ENCODE assay signal across 9 cellular contexts in the genomic region with DNA sequence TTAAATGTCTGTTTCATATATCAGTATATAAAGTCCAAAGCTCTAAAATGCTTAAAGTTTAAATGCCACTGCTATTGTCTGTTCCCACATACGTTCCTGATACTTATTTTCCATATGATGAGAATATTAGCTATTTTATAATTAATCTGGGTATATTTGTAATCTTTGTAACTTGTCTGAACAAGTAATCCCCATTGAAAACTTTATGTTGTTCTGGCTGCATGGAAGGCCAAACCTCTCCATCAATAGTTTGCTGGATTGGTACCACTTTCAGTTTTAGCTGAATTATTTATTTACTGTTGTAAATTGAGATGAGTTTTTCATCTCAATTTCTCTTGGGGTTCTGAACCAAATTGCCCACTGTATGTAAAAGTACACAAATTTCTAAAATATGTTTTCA. TPM values are rescaled to one million over a fixed set of nuclear protein-coding genes. Genes with fewer than 3 reads are reported as not detected.
DNase-seq lines count a peak whose midpoint lies in the region; ATAC-seq and TF ChIP-seq lines count a peak whose summit lies in the region.
"Had no signal": no experiment of that assay in that cellular context is flagged by ENCODE, and none has a peak within 500 bp of the region (broad histone marks: within the 10 kb centered on the region; RNA-seq: fewer than 3 reads in every experiment).

No MANE protein-coding gene starts in this region.

- H3K36me3 ChIP-seq in CD4-positive, CD25-positive, alpha-beta regulatory T cell (ENCODE audit: control insufficient read depth, insufficient read depth, low read length) = no peaks in the 10 kb centered on the region
- no peaks in the 10 kb centered on the region for H3K36me3 ChIP-seq in adrenal gland (replicated peaks in 1 of 2)

- TF ChIP-seq POLR2A in adrenal gland (IDR thresholded peaks at IDR 0.05) = no peak

- H3K4me1 ChIP-seq in CD4-positive, CD25-positive, alpha-beta regulatory T cell (ENCODE audit: control insufficient read depth, insufficient read depth, low read length, poor library complexity, severe bottlenecking) = peaks cover 44% of the 10 kb centered on the region
- peaks cover 15 to 61% of the 10 kb centered on the region in 2 donors for H3K4me1 ChIP-seq in adrenal gland (replicated peaks in 1 of 2)

- H3K4me3 Mint-ChIP-seq in CD4-positive, CD25-positive, alpha-beta regulatory T cell = peak overlapping the region; percentile 88 to 99 (median 96)
- peak overlapping the region; percentile 99 for H3K4me3 Mint-ChIP-seq in dendritic cell treated with granulocyte-macrophage colony-stimulating factor and Interleukin-4, amounts not matched to agents 40 ng/mL and 50 ng/mL, for 4 days
- peak overlapping the region; percentile 99 for H3K4me3 Mint-ChIP-seq in natural killer cell

- no peaks in the 10 kb centered on the region for H3K9me3 ChIP-seq in CD4-positive, CD25-positive, alpha-beta regulatory T cell (ENCODE audit: control insufficient read depth in 2 of 2, low read length in 2 of 2)
- no peaks in the 10 kb centered on the region for H3K9me3 ChIP-seq in adrenal gland (replicated peaks in 1 of 3)

- no peaks in the 10 kb centered on the region for H3K9me3 Mint-ChIP-seq in CD4-positive, CD25-positive, alpha-beta regulatory T cell
- H3K9me3 Mint-ChIP-seq in dendritic cell treated with granulocyte-macrophage colony-stimulating factor and Interleukin-4, amounts not matched to agents 40 ng/mL and 50 ng/mL, for 4 days = no peaks in the 10 kb centered on the region
- no peaks in the 10 kb centered on the region for H3K9me3 Mint-ChIP-seq in natural killer cell

- intact Hi-C loops in dendritic cell treated with granulocyte-macrophage colony-stimulating factor and Interleukin-4, amounts not matched to agents 40 ng/mL and 50 ng/mL, for 4 days (cut with micrococcal nuclease) = loop anchor here (10.0 kb wide), 1 partner anchor 178 kb away; a partner anchor contains a TSS
- intact Hi-C loops in natural killer cell (cut with micrococcal nuclease) = no loop called here
- intact Hi-C loops in adrenal gland (cut with DNase I) = no loop called here

- TF ChIP-seq CTCF in natural killer cell (IDR thresholded peaks at IDR 0.05) (no peak), GM10266 (IDR thresholded peaks at IDR 0.05; ENCODE audit: control insufficient read depth, insufficient read depth, low read depth, missing control alignments) (no peak), adrenal gland (IDR thresholded peaks at IDR 0.05) (no peak)

- no peaks in the 10 kb centered on the region for H3K36me3 Mint-ChIP-seq in CD4-positive, CD25-positive, alpha-beta regulatory T cell
- H3K36me3 Mint-ChIP-seq in dendritic cell treated with granulocyte-macrophage colony-stimulating factor and Interleukin-4, amounts not matched to agents 40 ng/mL and 50 ng/mL, for 4 days (ENCODE audit: low read depth) = peaks cover 20% of the 10 kb centered on the region
- no peaks in the 10 kb centered on the region for H3K36me3 Mint-ChIP-seq in natural killer cell

- peak overlapping the region; percentile 83 for H3K4me3 ChIP-seq in CD4-positive, CD25-positive, alpha-beta regulatory T cell (ENCODE audit: low read depth, low read length)
- peak overlapping the region in 1 of 4 donors; percentile 79 for H3K4me3 ChIP-seq in adrenal gland

- H3K27me3 ChIP-seq in CD4-positive, CD25-positive, alpha-beta regulatory T cell (ENCODE audit: control insufficient read depth, insufficient read depth, low read length) = no peaks in the 10 kb centered on the region
- H3K27me3 ChIP-seq in adrenal gland = no peaks in the 10 kb centered on the region

- peak overlapping the region; percentile 98 to 99 (median 98) for H3K27ac Mint-ChIP-seq in CD4-positive, CD25-positive, alpha-beta regulatory T cell
- H3K27ac Mint-ChIP-seq in dendritic cell treated with granulocyte-macrophage colony-stimulating factor and Interleukin-4, amounts not matched to agents 40 ng/mL and 50 ng/mL, for 4 days = peak overlapping the region; percentile 100
- H3K27ac Mint-ChIP-seq in natural killer cell = peak overlapping the region; percentile 92 to 93

- H3K4me1 Mint-ChIP-seq in CD4-positive, CD25-positive, alpha-beta regulatory T cell = peaks cover 25 to 65% (median 42%) of the 10 kb centered on the region in 4 donors
- peaks cover 47% of the 10 kb centered on the region for H3K4me1 Mint-ChIP-seq in dendritic cell treated with granulocyte-macrophage colony-stimulating factor and Interleukin-4, amounts not matched to agents 40 ng/mL and 50 ng/mL, for 4 days (ENCODE audit: low read depth)
- peaks cover 61 to 65% of the 10 kb centered on the region in 2 donors for H3K4me1 Mint-ChIP-seq in natural killer cell

- H3K27me3 Mint-ChIP-seq in CD4-positive, CD25-positive, alpha-beta regulatory T cell = peaks cover 5% of the 10 kb centered on the region
- H3K27me3 Mint-ChIP-seq in dendritic cell treated with granulocyte-macrophage colony-stimulating factor and Interleukin-4, amounts not matched to agents 40 ng/mL and 50 ng/mL, for 4 days = no peaks in the 10 kb centered on the region
- no peaks in the 10 kb centered on the region for H3K27me3 Mint-ChIP-seq in natural killer cell (ENCODE audit: low read depth in 2 of 2)

- DNase-seq in CD4-positive, CD25-positive, alpha-beta regulatory T cell = peak in 1 of 3 donors; percentile 18
- peak; percentile 14 for DNase-seq in NAMALWA (ENCODE audit: low spot score)
- DNase-seq in natural killer cell = no peak
- DNase-seq in GM10266 (ENCODE audit: extremely low spot score) = no peak
- no peak for DNase-seq in adrenal gland
- no peak for DNase-seq in stimulated activated CD4-positive, alpha-beta T cell treated with anti-CD3 and anti-CD28 coated beads, Interleukin-2, amount 100 ng/mL, for 48 hours
- DNase-seq: stimulated activated naive CD4-positive, alpha-beta T cell treated with Interleukin-2 at 50 U/mL for 16 hours had no signal

- H3K27ac ChIP-seq in CD4-positive, CD25-positive, alpha-beta regulatory T cell (ENCODE audit: insufficient read depth, low read length, poor library complexity, severe bottlenecking) = peak overlapping the region; percentile 96
- peak overlapping the region in 1 of 5 donors; percentile 93 for H3K27ac ChIP-seq in adrenal gland

- WGBS in adrenal gland, 4 donors = 21 to 32% (median 24%) methylated on average over 1 of the region's 1 CpG

- no peak for ATAC-seq in CD4-positive, CD25-positive, alpha-beta regulatory T cell (ENCODE audit: low read depth in 2 of 2)
- no peak for ATAC-seq in natural killer cell
- no peak for ATAC-seq in GM21515 (IDR thresholded peaks at IDR 0.05; ENCODE audit: unreplicated experiment)

RNA-seq across cellular contexts. Expression of a gene that starts 1.5 kb away (rescaled TPM):
- total RNA-seq in CD4-positive, CD25-positive, alpha-beta regulatory T cell = 62.6 TPM
- polyA plus RNA-seq in CD4-positive, CD25-positive, alpha-beta regulatory T cell = 10 to 100 TPM; 11.7 to 14.9 (median 13.0) TPM
- total RNA-seq in natural killer cell = 10 to 100 TPM; 83.8 to 96.3 (median 89.7) TPM
- total RNA-seq in adrenal gland = 10 to 100 TPM; 15.6 to 61.7 (median 41.5) TPM
- polyA plus RNA-seq in adrenal gland = 10 to 100 TPM in 2 of 3 donors, 1 to 10 TPM in 1; 5.6 to 26.4 (median 24.8) TPM

RNA-seq across cellular contexts. Expression of a gene that starts 1.8 kb away (rescaled TPM):
- 33.2 TPM for total RNA-seq in CD4-positive, CD25-positive, alpha-beta regulatory T cell
- polyA plus RNA-seq in CD4-positive, CD25-positive, alpha-beta regulatory T cell = 10 to 100 TPM; 44.4 to 49.7 (median 47.6) TPM
- total RNA-seq in natural killer cell = 10 to 100 TPM; 42.4 to 48.0 (median 45.8) TPM
- total RNA-seq in adrenal gland = 10 to 100 TPM; 19.4 to 87.7 (median 39.6) TPM
- 10 to 100 TPM in 1 of 3 donors, 1 to 10 TPM in 2; 7.5 to 56.9 (median 8.8) TPM for polyA plus RNA-seq in adrenal gland
